ENCODE assay signal across 9 cellular contexts in the genomic region with DNA sequence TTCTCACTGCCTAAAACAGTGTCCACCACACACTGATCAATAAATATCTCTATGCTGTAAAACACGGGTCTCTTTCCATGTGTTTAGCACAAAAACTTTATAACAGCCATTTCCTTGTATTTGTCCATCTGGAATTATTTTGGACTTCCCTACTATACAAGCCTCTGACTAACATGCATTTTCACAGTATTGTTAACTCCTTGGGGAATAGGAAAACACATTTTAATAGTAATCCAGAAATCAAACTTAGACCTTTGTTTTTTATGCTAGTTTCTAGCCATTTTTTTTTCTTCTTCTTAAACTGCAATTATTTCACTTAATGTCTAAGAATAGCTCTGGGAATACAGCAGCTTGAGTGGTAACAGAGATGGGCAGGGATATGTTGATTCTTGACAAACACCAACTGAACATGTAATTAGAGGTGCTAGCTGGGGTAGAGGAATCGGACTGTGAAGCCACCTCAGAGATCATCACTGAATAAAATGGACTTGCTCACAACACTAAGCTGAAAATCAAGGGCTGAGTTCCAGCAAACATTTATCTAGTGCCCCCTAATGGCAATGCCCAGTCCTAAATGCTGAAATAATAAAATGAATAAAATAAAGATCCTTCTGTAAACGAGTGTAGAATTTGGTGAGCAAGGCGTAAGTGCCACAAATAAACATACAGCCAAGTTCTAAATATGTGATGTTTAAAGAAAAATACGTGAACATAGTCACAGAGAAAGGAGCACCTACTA.
DNase-seq lines count a peak whose midpoint lies in the region; ATAC-seq and TF ChIP-seq lines count a peak whose summit lies in the region.
"Had no signal": no experiment of that assay in that cellular context is flagged by ENCODE, and none has a peak within 500 bp of the region (broad histone marks: within the 10 kb centered on the region; RNA-seq: fewer than 3 reads in every experiment).

No MANE protein-coding gene starts in this region.

- 29 to 41% (median 31%) methylated on average over 5 of the region's 5 CpGs for WGBS in psoas muscle, 3 donors

- H3K4me3 ChIP-seq in HFF-Myc (replicated peaks; ENCODE audit: low read depth, low read length) (no peak overlapping the region), psoas muscle (no peak overlapping the region)

- peaks cover 8% of the 10 kb centered on the region for H3K9me3 Mint-ChIP-seq in natural killer cell treated with Interleukin-12 subunit alpha and Interleukin-12 subunit beta and Interleukin-15 and Interleukin-18, amount 100 ng/mL, for 72 hours

- H3K36me3 Mint-ChIP-seq in natural killer cell treated with Interleukin-12 subunit alpha and Interleukin-12 subunit beta and Interleukin-15 and Interleukin-18, amount 100 ng/mL, for 72 hours = no peaks in the 10 kb centered on the region

- intact Hi-C loops in psoas muscle (cut with DNase I) = no loop called here

- H3K27me3 ChIP-seq in psoas muscle (ENCODE audit: insufficient read depth in 3 of 3, low read length in 2 of 3) = no peaks in the 10 kb centered on the region

- no peak for ATAC-seq in natural killer cell treated with Interleukin-12 subunit alpha and Interleukin-12 subunit beta and Interleukin-15 and Interleukin-18, amount 100 ng/mL, for 72 hours
- no peak for ATAC-seq in psoas muscle
- ATAC-seq in GM21737 (IDR thresholded peaks at IDR 0.05; ENCODE audit: unreplicated experiment) = no peak

- H3K27ac ChIP-seq in psoas muscle = no peak overlapping the region

- DNase-seq in AG20443 (ENCODE audit: low spot score) = peak; percentile 60
- DNase-seq in HFF-Myc (ENCODE audit: extremely low read depth, low read depth) = no peak
- peak; percentile 66 for DNase-seq in amniotic stem cell (lab: John Stamatoyannopoulos, UW)
- peak; percentile 42 for DNase-seq in kidney tubule cell (ENCODE audit: low spot score)
- no peak for DNase-seq in NCI-H187 (lab: John Stamatoyannopoulos, UW)
- DNase-seq in natural killer cell treated with Interleukin-12 subunit alpha and Interleukin-12 subunit beta and Interleukin-15 and Interleukin-18, amount 100 ng/mL, for 72 hours (ENCODE audit: low spot score) = no peak
- no peak for DNase-seq in psoas muscle
- DNase-seq: activated CD4-positive, alpha-beta memory T cell treated with anti-CD3 and anti-CD28 coated beads, Interleukin-2, amount 10 ng/mL, durations not matched to agents 7 days and 5 days had no signal

- no peak overlapping the region for H3K4me3 Mint-ChIP-seq in natural killer cell treated with Interleukin-12 subunit alpha and Interleukin-12 subunit beta and Interleukin-15 and Interleukin-18, amount 100 ng/mL, for 72 hours
- H3K4me3 Mint-ChIP-seq: activated CD4-positive, alpha-beta memory T cell treated with anti-CD3 and anti-CD28 coated beads, Interleukin-2, amount 10 ng/mL, durations not matched to agents 7 days and 5 days had no signal

- no peaks in the 10 kb centered on the region for H3K4me1 ChIP-seq in psoas muscle

- TF ChIP-seq CTCF in HFF-Myc (IDR thresholded peaks at IDR 0.05; ENCODE audit: low read depth, low read length, missing control alignments) (peak; percentile 61), psoas muscle (IDR thresholded peaks at IDR 0.05) (no peak)

- H3K27ac Mint-ChIP-seq in natural killer cell treated with Interleukin-12 subunit alpha and Interleukin-12 subunit beta and Interleukin-15 and Interleukin-18, amount 100 ng/mL, for 72 hours = no peak overlapping the region
- H3K27ac Mint-ChIP-seq: activated CD4-positive, alpha-beta memory T cell treated with anti-CD3 and anti-CD28 coated beads, Interleukin-2, amount 10 ng/mL, durations not matched to agents 7 days and 5 days had no signal

- H3K36me3 ChIP-seq in psoas muscle (ENCODE audit: insufficient read depth in 1 of 2, low read depth in 1 of 2) = no peaks in the 10 kb centered on the region

- peaks cover 0 to 2% of the 10 kb centered on the region in 2 donors for H3K4me1 Mint-ChIP-seq in natural killer cell treated with Interleukin-12 subunit alpha and Interleukin-12 subunit beta and Interleukin-15 and Interleukin-18, amount 100 ng/mL, for 72 hours (ENCODE audit: low read depth in 2 of 2)
- H3K4me1 Mint-ChIP-seq: activated CD4-positive, alpha-beta memory T cell treated with anti-CD3 and anti-CD28 coated beads, Interleukin-2, amount 10 ng/mL, durations not matched to agents 7 days and 5 days had no signal

- H3K9me3 ChIP-seq in psoas muscle = no peaks in the 10 kb centered on the region

- H3K27me3 Mint-ChIP-seq in natural killer cell treated with Interleukin-12 subunit alpha and Interleukin-12 subunit beta and Interleukin-15 and Interleukin-18, amount 100 ng/mL, for 72 hours = no peaks in the 10 kb centered on the region
- H3K27me3 Mint-ChIP-seq: activated CD4-positive, alpha-beta memory T cell treated with anti-CD3 and anti-CD28 coated beads, Interleukin-2, amount 10 ng/mL, durations not matched to agents 7 days and 5 days had no signal

Comparison
In these comparisons a context has a peak if more than half of its experiments do, and no peak if none do; other contexts are left out.
1. DNase-seq: peak in AG20443 (single experiment), amniotic stem cell (single experiment) and kidney tubule cell (single experiment); none in HFF-Myc (single experiment), NCI-H187 (0 of 2), natural killer cell treated with Interleukin-12 subunit alpha and Interleukin-12 subunit beta and Interleukin-15 and Interleukin-18, amount 100 ng/mL, for 72 hours (single experiment) and psoas muscle (0 of 2).